In the genomic region with DNA sequence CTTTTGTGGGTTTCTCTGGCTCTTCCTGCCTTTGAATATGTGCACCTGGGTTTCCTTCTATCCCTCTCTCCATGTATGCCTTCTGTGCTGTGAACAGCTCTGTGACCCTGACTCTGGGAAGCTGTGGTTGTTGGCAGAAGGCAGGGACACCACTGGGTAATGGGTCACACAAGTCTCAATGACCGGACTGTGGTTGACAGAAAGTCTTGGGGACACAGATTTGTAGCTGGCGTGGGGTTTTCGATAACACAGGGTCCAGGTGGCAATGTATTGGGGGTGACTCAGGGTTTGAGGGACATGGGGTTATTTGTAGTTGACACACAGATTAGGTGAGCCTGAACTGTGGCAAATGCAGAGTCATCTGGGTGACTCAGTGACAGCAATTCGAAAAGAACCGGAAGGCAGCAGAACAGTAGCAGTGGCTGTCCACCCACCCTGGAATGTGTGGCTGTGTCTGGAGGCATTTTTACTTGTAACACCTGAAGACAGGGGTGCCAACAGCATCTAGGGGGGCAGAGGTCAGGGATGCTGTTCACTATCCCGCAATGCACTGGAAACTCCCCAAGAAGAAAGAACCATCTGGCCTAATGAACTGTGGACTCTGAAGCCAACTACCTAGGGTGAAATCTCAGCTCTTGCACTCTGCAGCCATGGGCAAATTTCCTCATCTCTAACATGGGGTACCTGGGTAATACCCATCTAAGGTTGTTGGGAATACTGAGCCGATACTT, we compare ENCODE assay signal across 22 cellular contexts. TPM values are rescaled to one million over a fixed set of nuclear protein-coding genes. Genes with fewer than 3 reads are reported as not detected.
A peak's percentile ranks its signal among the peaks of the same experiment; 100 is the strongest.
DNase-seq lines count a peak whose midpoint lies in the region; ATAC-seq and TF ChIP-seq lines count a peak whose summit lies in the region.
"Had no signal": no experiment of that assay in that cellular context is flagged by ENCODE, and none has a peak within 500 bp of the region (broad histone marks: within the 10 kb centered on the region; RNA-seq: fewer than 3 reads in every experiment).

No MANE protein-coding gene starts in this region.

- H3K9me3 ChIP-seq in mammary epithelial cell (replicated peaks; ENCODE audit: insufficient read depth, low read length) (no peaks in the 10 kb centered on the region), breast epithelium (no peaks in the 10 kb centered on the region), WERI-Rb-1 (ENCODE audit: severe bottlenecking) (no peaks in the 10 kb centered on the region)
- H3K9me3 ChIP-seq: BE2C, SJSA1, upper lobe of right lung had no signal

- in situ Hi-C loops in mammary epithelial cell (cut with MboI; ENCODE audit: low sequenced_read_pairs in 2 of 2), result loop anchor here in 1 of 2 donors (10.0 kb wide), 1 partner anchor 109 kb away; a partner anchor contains a TSS

- H3K4me3 ChIP-seq in mammary epithelial cell (replicated peaks in 1 of 3; ENCODE audit: insufficient read depth in 1 of 3, low read depth in 2 of 3, low read length in 3 of 3), result no peak overlapping the region
- no peak overlapping the region for H3K4me3 ChIP-seq in breast epithelium
- H3K4me3 ChIP-seq in WERI-Rb-1 (ENCODE audit: low read depth, low read length), result no peak overlapping the region
- H3K4me3 ChIP-seq: SJSA1, upper lobe of right lung had no signal

- no peaks in the 10 kb centered on the region for H3K79me2 ChIP-seq in mammary epithelial cell (ENCODE audit: insufficient read depth, low read length)

- H3K27ac ChIP-seq in mammary epithelial cell (ENCODE audit: insufficient read depth, low read depth, low read length) (no peak overlapping the region), breast epithelium (no peak overlapping the region), WERI-Rb-1 (peak overlapping the region; percentile 76), foreskin keratinocyte (no peak overlapping the region)
- H3K27ac ChIP-seq: SJSA1, upper lobe of right lung had no signal

- DNase-seq in mammary epithelial cell (peak; percentile 60), breast epithelium (ENCODE audit: low spot score in 2 of 2) (no peak), WERI-Rb-1 (no peak), foreskin keratinocyte (no peak), NCI-H1048 (lab: John Stamatoyannopoulos, UW) (no peak), activated T-cell treated with anti-CD3 and anti-CD28 coated beads for 4 hours (no peak)
- no peak for DNase-seq in stimulated activated CD4-positive, alpha-beta T cell treated with anti-CD3 and anti-CD28 coated beads, Interleukin-2, amount 100 ng/mL, for 24 hours
- DNase-seq: activated CD4-positive, alpha-beta memory T cell treated with anti-CD3 and anti-CD28 coated beads, Interleukin-2, amount 10 ng/mL, durations not matched to agents 7 days and 5 days; activated naive CD4-positive, alpha-beta T cell; amniotic stem cell; BE2C; GF-D8; KBM-7; left cardiac atrium; MV-4-11; NCI-H187; NCI-H2227 treated with DMSO at 0.1 percent for 48 hours; NCI-H774; stimulated activated CD4-positive, alpha-beta T cell treated with anti-CD3 and anti-CD28 coated beads, Interleukin-2, amount 100 ng/mL, for 48 hours; upper lobe of right lung had no signal

- dilution Hi-C loops in mammary epithelial cell (cut with HindIII; ENCODE audit: low sequenced_read_pairs), result loop anchor here (10.0 kb wide), 2 partner anchors 69 to 509 kb away; a partner anchor contains a TSS

- H3K4me2 ChIP-seq in mammary epithelial cell (ENCODE audit: insufficient read depth, low read depth, low read length), result no peak overlapping the region

- H3K36me3 ChIP-seq in mammary epithelial cell (ENCODE audit: insufficient read depth, low read length), result no peaks in the 10 kb centered on the region
- no peaks in the 10 kb centered on the region for H3K36me3 ChIP-seq in breast epithelium
- H3K36me3 ChIP-seq in WERI-Rb-1, result no peaks in the 10 kb centered on the region
- H3K36me3 ChIP-seq: BE2C, SJSA1, upper lobe of right lung had no signal

- TF ChIP-seq CTCF in mammary epithelial cell (conservative IDR thresholded peaks at IDR 0.05 in 1 of 2, IDR thresholded peaks at IDR 0.05 in 1 of 2; ENCODE audit: extremely low read depth in 1 of 2, insufficient read depth in 1 of 2, low read depth in 1 of 2, low read length in 2 of 2) (no peak), breast epithelium (IDR thresholded peaks at IDR 0.05) (no peak), WERI-Rb-1 (IDR thresholded peaks at IDR 0.05; ENCODE audit: low read depth, low read length) (no peak), foreskin keratinocyte (conservative IDR thresholded peaks at IDR 0.05) (no peak)

- 55% methylated on average over 6 of the region's 7 CpGs for WGBS in mammary epithelial cell (ENCODE audit: low coverage, missing lambda C conversion rate)

- H3K27me3 ChIP-seq in mammary epithelial cell (ENCODE audit: insufficient read depth, low read length) (no peaks in the 10 kb centered on the region), breast epithelium (no peaks in the 10 kb centered on the region), WERI-Rb-1 (ENCODE audit: insufficient read depth, low read depth, severe bottlenecking) (no peaks in the 10 kb centered on the region), foreskin keratinocyte (no peaks in the 10 kb centered on the region)
- H3K27me3 ChIP-seq: BE2C, SJSA1, upper lobe of right lung had no signal

- no peak overlapping the region for H2AFZ ChIP-seq in mammary epithelial cell (ENCODE audit: low read depth, low read length)

- TF ChIP-seq POLR2A in breast epithelium (IDR thresholded peaks at IDR 0.05), result no peak

- H3K4me1 ChIP-seq in mammary epithelial cell (ENCODE audit: insufficient read depth, low read length) (peaks cover 34% of the 10 kb centered on the region), breast epithelium (no peaks in the 10 kb centered on the region), foreskin keratinocyte (peaks cover 23% of the 10 kb centered on the region)
- H3K4me1 ChIP-seq: upper lobe of right lung had no signal

- H3K9ac ChIP-seq in mammary epithelial cell (ENCODE audit: insufficient read depth, low read length), result no peak overlapping the region

- ATAC-seq in foreskin keratinocyte (peak; percentile 17), GM18868 (IDR thresholded peaks at IDR 0.05; ENCODE audit: unreplicated experiment) (no peak)
- ATAC-seq: left cardiac atrium had no signal

- BruUV-seq in mammary epithelial cell (replicated peaks; lab: Mats Ljungman, UMichigan), result no TSS peak

- H4K20me1 ChIP-seq in mammary epithelial cell (ENCODE audit: insufficient read depth, low read length), result no peaks in the 10 kb centered on the region

- intact Hi-C loops in mammary epithelial cell (cut with micrococcal nuclease), result loop anchor here (10.0 kb wide), 1 partner anchor 809 kb away; no protein-coding TSS in a partner anchor
- intact Hi-C loops in breast epithelium (cut with DNase I; ENCODE audit: low total_unique reads), result no loop called here

- CTCF ChIA-PET in mammary epithelial cell (lab: Charles Lee; ENCODE audit: low non-redundant PET), result no interaction called here

RNA-seq across cellular contexts. Expression of a gene that starts 13.0 kb away (rescaled TPM):
- total RNA-seq in mammary epithelial cell (10 to 100 TPM; 32.5 to 54.0 TPM), breast epithelium (1 to 10 TPM in 2 of 3 donors, under 1 TPM in 1; 0.32 to 5.1 (median 3.9) TPM), foreskin keratinocyte (8.8 and 15.0 TPM in 2 replicates)
- polyA plus RNA-seq in mammary epithelial cell (12.9 TPM), foreskin keratinocyte (8.5 and 14.7 TPM in 2 replicates)
- 39.3 TPM for polyA minus RNA-seq in mammary epithelial cell

RNA-seq across cellular contexts. Expression of a gene that starts 52.8 kb away (rescaled TPM):
- 10 to 100 TPM in 1 of 2 donors, 1 to 10 TPM in 1; 5.8 to 10.5 TPM for total RNA-seq in mammary epithelial cell
- 5.4 TPM for polyA plus RNA-seq in mammary epithelial cell
- 1.3 TPM for polyA minus RNA-seq in mammary epithelial cell
- 10 to 100 TPM in 2 of 3 donors, 1 to 10 TPM in 1; 5.4 to 12.5 (median 12.3) TPM for total RNA-seq in breast epithelium
- total RNA-seq in foreskin keratinocyte, result 12.4 and 12.9 TPM in 2 replicates
- 17.0 and 17.7 TPM in 2 replicates for polyA plus RNA-seq in foreskin keratinocyte
